In the genomic region with DNA sequence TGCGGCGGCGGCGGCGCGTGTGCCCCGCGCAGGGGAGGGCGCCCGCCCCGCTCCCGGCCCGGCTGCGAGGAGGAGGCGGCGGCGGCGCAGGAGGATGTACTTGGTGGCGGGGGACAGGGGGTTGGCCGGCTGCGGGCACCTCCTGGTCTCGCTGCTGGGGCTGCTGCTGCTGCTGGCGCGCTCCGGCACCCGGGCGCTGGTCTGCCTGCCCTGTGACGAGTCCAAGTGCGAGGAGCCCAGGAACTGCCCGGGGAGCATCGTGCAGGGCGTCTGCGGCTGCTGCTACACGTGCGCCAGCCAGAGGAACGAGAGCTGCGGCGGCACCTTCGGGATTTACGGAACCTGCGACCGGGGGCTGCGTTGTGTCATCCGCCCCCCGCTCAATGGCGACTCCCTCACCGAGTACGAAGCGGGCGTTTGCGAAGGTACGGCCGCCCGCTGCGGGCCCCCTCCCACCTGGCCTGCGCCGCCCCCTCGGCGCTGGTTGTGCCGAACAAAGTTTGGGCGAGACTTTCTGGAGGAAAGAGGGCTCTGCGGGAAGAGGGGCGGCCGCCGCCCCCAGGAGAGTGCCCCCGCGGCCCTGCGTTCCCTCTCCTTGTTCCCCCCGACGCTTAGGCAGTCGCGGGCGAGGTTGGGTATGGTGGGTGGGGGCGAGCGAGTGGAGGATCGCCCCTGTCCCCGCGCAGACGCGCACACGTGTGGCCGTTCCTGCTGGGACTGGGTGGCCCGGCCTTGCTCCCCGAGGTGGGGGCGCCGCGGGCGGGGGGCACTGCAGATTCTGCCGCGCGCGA, we compare ENCODE assay signal across 8 cellular contexts. TPM values are rescaled to one million over a fixed set of nuclear protein-coding genes. Genes with fewer than 3 reads are reported as not detected.
A peak's percentile ranks its signal among the peaks of the same experiment; 100 is the strongest.
DNase-seq lines count a peak whose midpoint lies in the region; ATAC-seq and TF ChIP-seq lines count a peak whose summit lies in the region.

No MANE protein-coding gene starts in this region.

- H3K4me1 Mint-ChIP-seq in WTC11, result peaks cover 66% of the 10 kb centered on the region
- peaks cover 45% of the 10 kb centered on the region for H3K4me1 Mint-ChIP-seq in stimulated activated naive CD8-positive, alpha-beta T cell treated with anti-CD3 and anti-CD28 coated beads, Interleukin-15, amount 100 ng/mL, for 72 hours

- no peaks in the 10 kb centered on the region for H3K9me3 ChIP-seq in BE2C
- H3K9me3 ChIP-seq in mesodermal cell (ENCODE audit: control insufficient read depth, low read length), result no peaks in the 10 kb centered on the region

- DNase-seq in BE2C (peak; percentile 43), WTC11 (ENCODE audit: low spot score) (peak; percentile 58), ecto neural progenitor cell (ENCODE audit: low spot score) (peak; percentile 72), EL (no peak)
- DNase-seq in stimulated activated naive CD8-positive, alpha-beta T cell treated with anti-CD3 and anti-CD28 coated beads, Interleukin-15, amount 100 ng/mL, for 72 hours, result peak; percentile 53 to 58

- TF ChIP-seq CTCF in BE2C (IDR thresholded peaks at IDR 0.05; ENCODE audit: low read depth, low read length), result no peak
- TF ChIP-seq CTCF in WTC11 (IDR thresholded peaks at IDR 0.05), result no peak

- H3K27me3 ChIP-seq in BE2C, result peaks cover 62% of the 10 kb centered on the region

- H3K27ac Mint-ChIP-seq in WTC11, result no peak overlapping the region
- H3K27ac Mint-ChIP-seq in stimulated activated naive CD8-positive, alpha-beta T cell treated with anti-CD3 and anti-CD28 coated beads, Interleukin-15, amount 100 ng/mL, for 72 hours, result peak overlapping the region in 1 of 2 donors; percentile 62

- H3K9me3 Mint-ChIP-seq in WTC11, result no peaks in the 10 kb centered on the region
- H3K9me3 Mint-ChIP-seq in stimulated activated naive CD8-positive, alpha-beta T cell treated with anti-CD3 and anti-CD28 coated beads, Interleukin-15, amount 100 ng/mL, for 72 hours, result no peaks in the 10 kb centered on the region

- CTCF ChIA-PET in WTC11 (lab: Charles Lee), result interaction anchor here (7.1 kb wide), 1 partner anchor 104 kb away, joined by 62 read pairs; no protein-coding TSS in a partner anchor

- H3K4me1 ChIP-seq in BE2C (no peaks in the 10 kb centered on the region), mesodermal cell (ENCODE audit: control insufficient read depth, insufficient read depth, low read length, poor library complexity, severe bottlenecking) (peaks cover 39% of the 10 kb centered on the region)

- H3K27ac ChIP-seq in mesodermal cell (ENCODE audit: low read depth, low read length, severe bottlenecking), result peak overlapping the region; percentile 81

- H3K4me3 Mint-ChIP-seq in WTC11, result peak overlapping the region; percentile 98
- H3K4me3 Mint-ChIP-seq in stimulated activated naive CD8-positive, alpha-beta T cell treated with anti-CD3 and anti-CD28 coated beads, Interleukin-15, amount 100 ng/mL, for 72 hours, result peak overlapping the region; percentile 93 to 94

- 1% methylated on average over 48 to 56 of the region's 92 CpGs for WGBS in mesodermal cell (ENCODE audit: insufficient coverage in 2 of 2), 2 experiments

- ATAC-seq in GM19035 (IDR thresholded peaks at IDR 0.05; ENCODE audit: unreplicated experiment) (peak; percentile 38), HG03342 (IDR thresholded peaks at IDR 0.05; ENCODE audit: unreplicated experiment) (peak; percentile 21), WTC11 (peak; percentile 5)
- peak; percentile 55 for ATAC-seq in stimulated activated naive CD8-positive, alpha-beta T cell treated with anti-CD3 and anti-CD28 coated beads, Interleukin-15, amount 100 ng/mL, for 72 hours

- POLR2A ChIA-PET in WTC11 (lab: Charles Lee), result interaction anchor here (1.1 to 2.1 kb wide), 3 partner anchors 102 to 151 kb away, joined by 3 to 17 read pairs (median 4); no protein-coding TSS in a partner anchor

- H3K36me3 Mint-ChIP-seq in WTC11, result no peaks in the 10 kb centered on the region

- H3K27me3 Mint-ChIP-seq in WTC11 (ENCODE audit: low read depth), result peaks cover 19% of the 10 kb centered on the region
- peaks cover 65% of the 10 kb centered on the region for H3K27me3 Mint-ChIP-seq in stimulated activated naive CD8-positive, alpha-beta T cell treated with anti-CD3 and anti-CD28 coated beads, Interleukin-15, amount 100 ng/mL, for 72 hours

- peak overlapping the region; percentile 26; the same call in 1 of the 2 replicates for H3K4me3 ChIP-seq in BE2C (ENCODE audit: low read depth, low read length)
- H3K4me3 ChIP-seq in mesodermal cell (ENCODE audit: extremely low read depth, insufficient read depth, low read length, poor library complexity, severe bottlenecking), result peak overlapping the region; percentile 93

- H3K36me3 ChIP-seq in BE2C (no peaks in the 10 kb centered on the region), mesodermal cell (ENCODE audit: control insufficient read depth, insufficient read depth, low read length) (peaks cover 24% of the 10 kb centered on the region)

TF ChIP-seq in WTC11, 78 proteins besides CTCF, POLR2A, EP300 and RAD21 (continues in another document):
- TF ChIP-seq, protein P1, sequence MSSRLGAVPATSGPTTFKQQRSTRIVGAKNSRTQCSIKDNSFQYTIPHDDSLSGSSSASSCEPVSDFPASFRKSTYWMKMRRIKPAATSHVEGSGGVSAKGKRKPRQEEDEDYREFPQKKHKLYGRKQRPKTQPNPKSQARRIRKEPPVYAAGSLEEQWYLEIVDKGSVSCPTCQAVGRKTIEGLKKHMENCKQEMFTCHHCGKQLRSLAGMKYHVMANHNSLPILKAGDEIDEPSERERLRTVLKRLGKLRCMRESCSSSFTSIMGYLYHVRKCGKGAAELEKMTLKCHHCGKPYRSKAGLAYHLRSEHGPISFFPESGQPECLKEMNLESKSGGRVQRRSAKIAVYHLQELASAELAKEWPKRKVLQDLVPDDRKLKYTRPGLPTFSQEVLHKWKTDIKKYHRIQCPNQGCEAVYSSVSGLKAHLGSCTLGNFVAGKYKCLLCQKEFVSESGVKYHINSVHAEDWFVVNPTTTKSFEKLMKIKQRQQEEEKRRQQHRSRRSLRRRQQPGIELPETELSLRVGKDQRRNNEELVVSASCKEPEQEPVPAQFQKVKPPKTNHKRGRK (CRISPR knock-in tag; IDR thresholded peaks at IDR 0.05; ENCODE audit: borderline replicate concordance), result no peak
- TF ChIP-seq NFE2L1 (CRISPR knock-in tag; IDR thresholded peaks at IDR 0.05), result 0 out of 2 replicates have a peak, but pooled peaks have one; percentile 11
- TF ChIP-seq, protein P2, sequence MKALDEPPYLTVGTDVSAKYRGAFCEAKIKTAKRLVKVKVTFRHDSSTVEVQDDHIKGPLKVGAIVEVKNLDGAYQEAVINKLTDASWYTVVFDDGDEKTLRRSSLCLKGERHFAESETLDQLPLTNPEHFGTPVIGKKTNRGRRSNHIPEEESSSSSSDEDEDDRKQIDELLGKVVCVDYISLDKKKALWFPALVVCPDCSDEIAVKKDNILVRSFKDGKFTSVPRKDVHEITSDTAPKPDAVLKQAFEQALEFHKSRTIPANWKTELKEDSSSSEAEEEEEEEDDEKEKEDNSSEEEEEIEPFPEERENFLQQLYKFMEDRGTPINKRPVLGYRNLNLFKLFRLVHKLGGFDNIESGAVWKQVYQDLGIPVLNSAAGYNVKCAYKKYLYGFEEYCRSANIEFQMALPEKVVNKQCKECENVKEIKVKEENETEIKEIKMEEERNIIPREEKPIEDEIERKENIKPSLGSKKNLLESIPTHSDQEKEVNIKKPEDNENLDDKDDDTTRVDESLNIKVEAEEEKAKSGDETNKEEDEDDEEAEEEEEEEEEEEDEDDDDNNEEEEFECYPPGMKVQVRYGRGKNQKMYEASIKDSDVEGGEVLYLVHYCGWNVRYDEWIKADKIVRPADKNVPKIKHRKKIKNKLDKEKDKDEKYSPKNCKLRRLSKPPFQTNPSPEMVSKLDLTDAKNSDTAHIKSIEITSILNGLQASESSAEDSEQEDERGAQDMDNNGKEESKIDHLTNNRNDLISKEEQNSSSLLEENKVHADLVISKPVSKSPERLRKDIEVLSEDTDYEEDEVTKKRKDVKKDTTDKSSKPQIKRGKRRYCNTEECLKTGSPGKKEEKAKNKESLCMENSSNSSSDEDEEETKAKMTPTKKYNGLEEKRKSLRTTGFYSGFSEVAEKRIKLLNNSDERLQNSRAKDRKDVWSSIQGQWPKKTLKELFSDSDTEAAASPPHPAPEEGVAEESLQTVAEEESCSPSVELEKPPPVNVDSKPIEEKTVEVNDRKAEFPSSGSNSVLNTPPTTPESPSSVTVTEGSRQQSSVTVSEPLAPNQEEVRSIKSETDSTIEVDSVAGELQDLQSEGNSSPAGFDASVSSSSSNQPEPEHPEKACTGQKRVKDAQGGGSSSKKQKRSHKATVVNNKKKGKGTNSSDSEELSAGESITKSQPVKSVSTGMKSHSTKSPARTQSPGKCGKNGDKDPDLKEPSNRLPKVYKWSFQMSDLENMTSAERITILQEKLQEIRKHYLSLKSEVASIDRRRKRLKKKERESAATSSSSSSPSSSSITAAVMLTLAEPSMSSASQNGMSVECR (CRISPR knock-in tag; IDR thresholded peaks at IDR 0.05; ENCODE audit: borderline replicate concordance), result peak; percentile 39; the same call in 1 of the 2 replicates
- TF ChIP-seq, protein P3, sequence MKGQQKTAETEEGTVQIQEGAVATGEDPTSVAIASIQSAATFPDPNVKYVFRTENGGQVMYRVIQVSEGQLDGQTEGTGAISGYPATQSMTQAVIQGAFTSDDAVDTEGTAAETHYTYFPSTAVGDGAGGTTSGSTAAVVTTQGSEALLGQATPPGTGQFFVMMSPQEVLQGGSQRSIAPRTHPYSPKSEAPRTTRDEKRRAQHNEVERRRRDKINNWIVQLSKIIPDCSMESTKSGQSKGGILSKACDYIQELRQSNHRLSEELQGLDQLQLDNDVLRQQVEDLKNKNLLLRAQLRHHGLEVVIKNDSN (CRISPR knock-in tag; IDR thresholded peaks at IDR 0.05), result 0 out of 2 replicates have a peak, but pooled peaks have one; percentile 43
- TF ChIP-seq, protein P4, sequence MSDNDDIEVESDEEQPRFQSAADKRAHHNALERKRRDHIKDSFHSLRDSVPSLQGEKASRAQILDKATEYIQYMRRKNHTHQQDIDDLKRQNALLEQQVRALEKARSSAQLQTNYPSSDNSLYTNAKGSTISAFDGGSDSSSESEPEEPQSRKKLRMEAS (CRISPR knock-in tag; IDR thresholded peaks at IDR 0.05), result peak; percentile 64; the same call in 1 of the 2 replicates
- TF ChIP-seq, protein P5, sequence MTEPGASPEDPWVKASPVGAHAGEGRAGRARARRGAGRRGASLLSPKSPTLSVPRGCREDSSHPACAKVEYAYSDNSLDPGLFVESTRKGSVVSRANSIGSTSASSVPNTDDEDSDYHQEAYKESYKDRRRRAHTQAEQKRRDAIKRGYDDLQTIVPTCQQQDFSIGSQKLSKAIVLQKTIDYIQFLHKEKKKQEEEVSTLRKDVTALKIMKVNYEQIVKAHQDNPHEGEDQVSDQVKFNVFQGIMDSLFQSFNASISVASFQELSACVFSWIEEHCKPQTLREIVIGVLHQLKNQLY (CRISPR knock-in tag; IDR thresholded peaks at IDR 0.05), result no peak

RNA-seq across cellular contexts. Expression of a gene that starts 0.8 kb away (rescaled TPM):
- not detected for polyA plus RNA-seq in BE2C (2012; ENCODE audit: insufficient read depth, insufficient read length, low read depth)
- 24.1 to 25.1 TPM (median 24.3 TPM) in 3 replicates for total RNA-seq in WTC11 (2021)
- 45.4 TPM for polyA plus RNA-seq in mesodermal cell (2013, experiment 1 of 2)
- 32.6 TPM for polyA plus RNA-seq in mesodermal cell (2013, experiment 2 of 2)

Comparison
In these comparisons a context has a peak if more than half of its experiments do, and no peak if none do; other contexts are left out.
1. ATAC-seq: peak in every context shown above with its lines; median percentile 55 in stimulated activated naive CD8-positive, alpha-beta T cell treated with anti-CD3 and anti-CD28 coated beads, Interleukin-15, amount 100 ng/mL, for 72 hours; 38 in GM19035; 21 in HG03342; 5 in WTC11.